ENCODE assay signal across 23 cellular contexts in genomic region chr4:131411393-131411792, GRCh38.
"Had no signal": no experiment of that assay in that cellular context is flagged by ENCODE, and none has a peak within 500 bp of the region (broad histone marks: within the 10 kb centered on the region; RNA-seq: fewer than 3 reads in every experiment).

No MANE protein-coding gene starts in this region.

- H3K27ac ChIP-seq: coronary artery, dorsolateral prefrontal cortex, esophagus muscularis mucosa, foreskin keratinocyte, gastroesophageal sphincter, heart left ventricle, hepatocyte, lower lobe of right lung had no signal

- H3K4me3 Mint-ChIP-seq: immature natural killer cell, mesothelial cell of epicardium, naive B cell had no signal

- H3K4me3 ChIP-seq: coronary artery, dorsolateral prefrontal cortex, esophagus muscularis mucosa, gastroesophageal sphincter, heart left ventricle, hepatocyte, lower lobe of right lung, mucosa of descending colon had no signal

- DNase-seq: dermis blood vessel endothelial cell; dorsolateral prefrontal cortex; effector CD4-positive, alpha-beta T cell; effector memory CD4-positive, alpha-beta T cell; foreskin keratinocyte; heart left ventricle; hypothalamus; immature natural killer cell; islet precursor cell; kidney; kidney glomerular epithelial cell; left colon; left ventricle myocardium superior; lower lobe of right lung; mesenchymal stem cell; mucosa of descending colon; naive B cell had no signal

- H3K9me3 ChIP-seq: esophagus muscularis mucosa, lower lobe of right lung had no signal

- ATAC-seq: foreskin keratinocyte, gastroesophageal sphincter, heart left ventricle, left colon, left lobe of liver, left ventricle myocardium superior, lower lobe of right lung, mucosa of descending colon had no signal

- H3K27me3 ChIP-seq: esophagus muscularis mucosa, foreskin keratinocyte, gastroesophageal sphincter, heart left ventricle, hepatocyte had no signal

- H3K36me3 Mint-ChIP-seq: immature natural killer cell, mesothelial cell of epicardium, naive B cell had no signal

- H3K27me3 Mint-ChIP-seq: naive B cell had no signal

- H3K36me3 ChIP-seq: esophagus muscularis mucosa, gastroesophageal sphincter, heart left ventricle, lower lobe of right lung had no signal

- H3K4me1 Mint-ChIP-seq: immature natural killer cell, mesothelial cell of epicardium, naive B cell had no signal

- H3K4me1 ChIP-seq: esophagus muscularis mucosa, foreskin keratinocyte, gastroesophageal sphincter, heart left ventricle, lower lobe of right lung had no signal

- H3K27ac Mint-ChIP-seq: immature natural killer cell, mesothelial cell of epicardium, naive B cell had no signal
